ENCODE assay signal across 8 cellular contexts in genomic region chr22:17637490-17638181, GRCh38. TPM values are rescaled to one million over a fixed set of nuclear protein-coding genes. Genes with fewer than 3 reads are reported as not detected.
DNase-seq lines count a peak whose midpoint lies in the region; ATAC-seq and TF ChIP-seq lines count a peak whose summit lies in the region.

No MANE protein-coding gene starts in this region.

- WGBS in right lobe of liver (ENCODE audit: insufficient coverage, low coverage, low lambda C conversion rate, missing lambda C conversion rate), result 45% methylated on average over 10 of the region's 10 CpGs

- peak overlapping the region; percentile 96 for H3K9ac ChIP-seq in adipocyte (ENCODE audit: low read length)

- intact Hi-C loops in right lobe of liver (cut with DNase I) (no loop called here), upper lobe of right lung (cut with DNase I) (no loop called here)

- TF ChIP-seq CTCF in right lobe of liver (IDR thresholded peaks at IDR 0.05) (no peak), upper lobe of right lung (IDR thresholded peaks at IDR 0.05) (no peak)

- peak overlapping the region; percentile 99 for H3K27ac Mint-ChIP-seq in activated naive CD4-positive, alpha-beta T cell treated with anti-CD3 and anti-CD28 coated beads, Interleukin-2, amount 50 U/mL, for 24 hours

- H3K27me3 Mint-ChIP-seq in activated naive CD4-positive, alpha-beta T cell treated with anti-CD3 and anti-CD28 coated beads, Interleukin-2, amount 50 U/mL, for 24 hours, result no peaks in the 10 kb centered on the region

- ATAC-seq in right lobe of liver (no peak), upper lobe of right lung (no peak), HG03442 (IDR thresholded peaks at IDR 0.05; ENCODE audit: unreplicated experiment) (no peak)

- H3K9me3 Mint-ChIP-seq in activated naive CD4-positive, alpha-beta T cell treated with anti-CD3 and anti-CD28 coated beads, Interleukin-2, amount 50 U/mL, for 24 hours, result no peaks in the 10 kb centered on the region

- H3K4me3 ChIP-seq in adipocyte (ENCODE audit: low read length) (peak overlapping the region; percentile 95), right lobe of liver (peak overlapping the region; percentile 74 to 91 (median 90)), upper lobe of right lung (peak overlapping the region; percentile 76)

- TF ChIP-seq POLR2A in right lobe of liver (IDR thresholded peaks at IDR 0.05), result no peak

- peak overlapping the region; percentile 98 for H3K4me3 Mint-ChIP-seq in activated naive CD4-positive, alpha-beta T cell treated with anti-CD3 and anti-CD28 coated beads, Interleukin-2, amount 50 U/mL, for 24 hours

- H3K36me3 Mint-ChIP-seq in activated naive CD4-positive, alpha-beta T cell treated with anti-CD3 and anti-CD28 coated beads, Interleukin-2, amount 50 U/mL, for 24 hours, result no peaks in the 10 kb centered on the region

- H3K27ac ChIP-seq in right lobe of liver (peak overlapping the region; percentile 98 to 100 (median 100)), upper lobe of right lung (peak overlapping the region; percentile 100)

- peaks cover 30% of the 10 kb centered on the region for H3K4me1 ChIP-seq in adipocyte (ENCODE audit: control insufficient read depth, insufficient read depth, low read length)
- peaks cover 0 to 13% (median 2%) of the 10 kb centered on the region in 4 donors for H3K4me1 ChIP-seq in right lobe of liver
- H3K4me1 ChIP-seq in upper lobe of right lung, result peaks cover 19% of the 10 kb centered on the region

- no peak for DNase-seq in activated naive CD4-positive, alpha-beta T cell treated with anti-CD3 and anti-CD28 coated beads, Interleukin-2, amount 50 U/mL, for 16 hours
- DNase-seq in adipocyte (ENCODE audit: low read depth) (no peak), right lobe of liver (no peak), upper lobe of right lung (no peak), activated gamma-delta T cell (lab: John Stamatoyannopoulos, UW) (no peak), ureter (ENCODE audit: low spot score) (no peak)

- H3K9me3 ChIP-seq in adipocyte (ENCODE audit: control insufficient read depth, low read length) (no peaks in the 10 kb centered on the region), right lobe of liver (no peaks in the 10 kb centered on the region), upper lobe of right lung (no peaks in the 10 kb centered on the region)

- H3K4me1 Mint-ChIP-seq in activated naive CD4-positive, alpha-beta T cell treated with anti-CD3 and anti-CD28 coated beads, Interleukin-2, amount 50 U/mL, for 24 hours, result peaks cover 25% of the 10 kb centered on the region

- H3K36me3 ChIP-seq in adipocyte (ENCODE audit: control insufficient read depth, insufficient read depth, low read length, severe bottlenecking) (no peaks in the 10 kb centered on the region), right lobe of liver (no peaks in the 10 kb centered on the region), upper lobe of right lung (peaks cover 3% of the 10 kb centered on the region)

- H3K27me3 ChIP-seq in adipocyte (replicated peaks; ENCODE audit: control insufficient read depth, insufficient read depth, low read length) (no peaks in the 10 kb centered on the region), right lobe of liver (no peaks in the 10 kb centered on the region), upper lobe of right lung (no peaks in the 10 kb centered on the region)

RNA-seq across cellular contexts. Expression of gene BCL2L13, which starts 0.9 kb away (rescaled TPM):
- total RNA-seq in right lobe of liver, result 10 to 100 TPM; 26.2 to 44.5 (median 37.3) TPM
- total RNA-seq in upper lobe of right lung, result 40.8 TPM
- 52.3 TPM for total RNA-seq in ureter

RNA-seq across cellular contexts. Expression of gene ATP6V1E1, which starts 9.1 kb away (rescaled TPM):
- 10 to 100 TPM; 30.8 to 87.3 (median 44.0) TPM for total RNA-seq in right lobe of liver
- 133 TPM for total RNA-seq in upper lobe of right lung
- total RNA-seq in ureter, result 117 TPM
